In genomic region chr12:67772276-67773169, GRCh38 we compare ENCODE assay signal across 10 cellular contexts.
DNase-seq lines count a peak whose midpoint lies in the region; TF ChIP-seq lines count a peak whose summit lies in the region.
"Had no signal": no experiment of that assay in that cellular context is flagged by ENCODE, and none has a peak within 500 bp of the region (broad histone marks: within the 10 kb centered on the region; RNA-seq: fewer than 3 reads in every experiment).

No MANE protein-coding gene starts in this region.

- POLR2A ChIA-PET in activated CD4-positive, alpha-beta memory T cell treated with anti-CD3 and anti-CD28 coated beads, Interleukin-2, amount 10 ng/mL, durations not matched to agents 7 days and 5 days (lab: Charles Lee), result no interaction called here

- H3K4me3 Mint-ChIP-seq in activated CD4-positive, alpha-beta memory T cell treated with anti-CD3 and anti-CD28 coated beads, Interleukin-2, amount 10 ng/mL, durations not matched to agents 7 days and 5 days, result no peak overlapping the region
- H3K4me3 Mint-ChIP-seq: activated naive CD4-positive, alpha-beta T cell treated with anti-CD3 and anti-CD28 coated beads for 36 hours had no signal

- H3K27me3 Mint-ChIP-seq in activated CD4-positive, alpha-beta memory T cell treated with anti-CD3 and anti-CD28 coated beads, Interleukin-2, amount 10 ng/mL, durations not matched to agents 7 days and 5 days, result no peaks in the 10 kb centered on the region

- no peak for TF ChIP-seq CTCF in fibroblast of pulmonary artery (IDR thresholded peaks at IDR 0.05; ENCODE audit: low read length, missing control alignments)

- peak; percentile 12 for DNase-seq in DMS53 treated with DMSO at 0.1 percent for 48 hours (lab: John Stamatoyannopoulos, UW; ENCODE audit: unreplicated experiment)
- DNase-seq in NCI-H2227 treated with DMSO at 0.1 percent for 48 hours (lab: John Stamatoyannopoulos, UW), result peak; percentile 93
- peak; percentile 57 for DNase-seq in fibroblast of pulmonary artery (ENCODE audit: low read depth)
- peak; percentile 12 for DNase-seq in occipital lobe (lab: John Stamatoyannopoulos, UW)
- DNase-seq in hippocampal formation (lab: John Stamatoyannopoulos, UW), result no peak
- DNase-seq in NCI-H226, result no peak
- no peak for DNase-seq in activated CD8-positive, alpha-beta memory T cell treated with anti-CD3 and anti-CD28 coated beads, Interleukin-2, amount 50 U/mL, for 48 hours
- DNase-seq in activated CD4-positive, alpha-beta memory T cell treated with anti-CD3 and anti-CD28 coated beads, Interleukin-2, amount 10 ng/mL, durations not matched to agents 7 days and 5 days, result no peak
- DNase-seq: activated naive CD4-positive, alpha-beta T cell treated with anti-CD3 and anti-CD28 coated beads for 36 hours; kidney had no signal

- H3K4me3 ChIP-seq in fibroblast of pulmonary artery (replicated peaks; ENCODE audit: low read depth, low read length), result no peak overlapping the region

- no peak overlapping the region for H3K27ac Mint-ChIP-seq in activated CD4-positive, alpha-beta memory T cell treated with anti-CD3 and anti-CD28 coated beads, Interleukin-2, amount 10 ng/mL, durations not matched to agents 7 days and 5 days
- H3K27ac Mint-ChIP-seq: activated naive CD4-positive, alpha-beta T cell treated with anti-CD3 and anti-CD28 coated beads for 36 hours had no signal

- no peaks in the 10 kb centered on the region for H3K4me1 Mint-ChIP-seq in activated CD4-positive, alpha-beta memory T cell treated with anti-CD3 and anti-CD28 coated beads, Interleukin-2, amount 10 ng/mL, durations not matched to agents 7 days and 5 days

- no peaks in the 10 kb centered on the region for H3K36me3 Mint-ChIP-seq in activated CD4-positive, alpha-beta memory T cell treated with anti-CD3 and anti-CD28 coated beads, Interleukin-2, amount 10 ng/mL, durations not matched to agents 7 days and 5 days (ENCODE audit: low read depth)

- CTCF ChIA-PET in activated CD4-positive, alpha-beta memory T cell treated with anti-CD3 and anti-CD28 coated beads, Interleukin-2, amount 10 ng/mL, durations not matched to agents 7 days and 5 days (lab: Charles Lee), result no interaction called here

- no peaks in the 10 kb centered on the region for H3K9me3 Mint-ChIP-seq in activated CD4-positive, alpha-beta memory T cell treated with anti-CD3 and anti-CD28 coated beads, Interleukin-2, amount 10 ng/mL, durations not matched to agents 7 days and 5 days

Comparison
In these comparisons a context has a peak if more than half of its experiments do, and no peak if none do; other contexts are left out.
1. DNase-seq: peak in DMS53 treated with DMSO at 0.1 percent for 48 hours (single experiment), NCI-H2227 treated with DMSO at 0.1 percent for 48 hours (single experiment), fibroblast of pulmonary artery (single experiment) and occipital lobe (single experiment); none in hippocampal formation (0 of 2), NCI-H226 (single experiment), activated CD8-positive, alpha-beta memory T cell treated with anti-CD3 and anti-CD28 coated beads, Interleukin-2, amount 50 U/mL, for 48 hours (single experiment) and activated CD4-positive, alpha-beta memory T cell treated with anti-CD3 and anti-CD28 coated beads, Interleukin-2, amount 10 ng/mL, durations not matched to agents 7 days and 5 days (single experiment).